ENCODE assay signal across 20 cellular contexts in the genomic region with DNA sequence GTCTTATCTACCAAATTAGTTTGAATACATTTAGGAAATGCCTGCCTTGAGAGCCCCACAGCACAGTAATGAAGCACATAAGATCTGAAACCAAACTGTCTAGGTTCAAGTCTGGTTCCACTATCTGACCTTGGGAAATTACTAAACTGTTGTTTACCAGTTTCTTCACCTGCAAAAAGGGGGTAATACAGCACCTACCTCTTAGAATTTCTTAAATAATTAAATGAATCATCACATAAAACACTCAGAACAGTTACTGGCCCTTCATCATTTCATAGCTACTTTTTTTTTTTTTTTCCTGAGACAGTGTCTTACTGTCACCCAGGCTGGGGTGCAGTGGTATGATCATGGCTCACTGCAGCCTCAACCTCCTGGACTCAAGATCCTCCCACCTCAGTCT. TPM values are rescaled to one million over a fixed set of nuclear protein-coding genes. Genes with fewer than 3 reads are reported as not detected.
DNase-seq lines count a peak whose midpoint lies in the region; ATAC-seq, FAIRE-seq and TF ChIP-seq lines count a peak whose summit lies in the region.
"Had no signal": no experiment of that assay in that cellular context is flagged by ENCODE, and none has a peak within 500 bp of the region (broad histone marks: within the 10 kb centered on the region; RNA-seq: fewer than 3 reads in every experiment).

No MANE protein-coding gene starts in this region.

- H3K27me3 ChIP-seq in PC-3 (ENCODE audit: low read length) = no peaks in the 10 kb centered on the region

- peaks cover 24% of the 10 kb centered on the region for H3K36me3 Mint-ChIP-seq in activated T-cell treated with anti-CD3 and anti-CD28 coated beads, Interleukin-2, amount 50 U/mL, for 4 hours (ENCODE audit: insufficient read depth)

- no peaks in the 10 kb centered on the region for H3K27me3 Mint-ChIP-seq in activated T-cell treated with anti-CD3 and anti-CD28 coated beads, Interleukin-2, amount 50 U/mL, for 4 hours (ENCODE audit: low read depth)
- H3K27me3 Mint-ChIP-seq: CD4-positive, alpha-beta memory T cell had no signal

- H3K36me3 ChIP-seq in PC-3 (ENCODE audit: low read depth, low read length) = 0 out of 2 replicates have a peak, but pooled peaks cover 12% of the 10 kb centered on the region

- H4K20me1 ChIP-seq in PC-3 (ENCODE audit: low read length) = peaks cover 9% of the 10 kb centered on the region; the same call in 1 of the 2 replicates

- no peak for TF ChIP-seq CTCF in PC-3 (conservative IDR thresholded peaks at IDR 0.05; ENCODE audit: low read depth, low read length)

- no peak for DNase-seq in activated T-cell treated with anti-CD3 and anti-CD28 coated beads, Interleukin-2, amount 50 U/mL, for 4 hours
- DNase-seq in activated T-cell treated with anti-CD3 and anti-CD28 coated beads, Interleukin-2, amount 50 U/mL, for 48 hours = no peak
- DNase-seq in GM19239 (ENCODE audit: insufficient read length, low spot score) = no peak
- DNase-seq in PC-3 = no peak
- no peak for DNase-seq in stimulated activated naive CD8-positive, alpha-beta T cell treated with anti-CD3 and anti-CD28 coated beads, Interleukin-15, Interleukin-2, amounts not matched to agents 100 U/mL and 50 U/mL, for 24 hours
- DNase-seq in NCI-H446 (lab: John Stamatoyannopoulos, UW) = no peak
- no peak for DNase-seq in NCI-H2171 treated with DMSO at 0.1 percent for 48 hours (lab: John Stamatoyannopoulos, UW)
- DNase-seq: CD4-positive, alpha-beta memory T cell; DND-41; GDM1; HFFc6; MM.1S; NCI-H1105; NCI-H1694 treated with DMSO at 0.1 percent for 48 hours; NCI-H446 treated with DMSO at 0.1 percent for 48 hours; NCI-H82; SIG-M5 had no signal

- no peaks in the 10 kb centered on the region for H3K9me3 Mint-ChIP-seq in activated T-cell treated with anti-CD3 and anti-CD28 coated beads, Interleukin-2, amount 50 U/mL, for 4 hours
- H3K9me3 Mint-ChIP-seq: CD4-positive, alpha-beta memory T cell; HFFc6 had no signal

- H3F3A ChIP-seq in PC-3 (ENCODE audit: low read length, unreplicated experiment) = no peaks in the 10 kb centered on the region

- peak; percentile 84 for FAIRE-seq in GM19239 (lab: Jason Lieb, UNC)
- FAIRE-seq: D721Med, RCC 7860 had no signal

- H3K27ac ChIP-seq in PC-3 (ENCODE audit: low read length) = no peak overlapping the region

- H3K79me2 ChIP-seq in PC-3 (ENCODE audit: low read length) = peaks cover 37% of the 10 kb centered on the region

- BruUV-seq in PC-3 (replicated peaks; lab: Mats Ljungman, UMichigan) = no TSS peak

- CTCF ChIA-PET in PC-3 (lab: Charles Lee) = no interaction called here

- H3K4me3 Mint-ChIP-seq in activated T-cell treated with anti-CD3 and anti-CD28 coated beads, Interleukin-2, amount 50 U/mL, for 4 hours = no peak overlapping the region
- H3K4me3 Mint-ChIP-seq: CD4-positive, alpha-beta memory T cell; HFFc6 had no signal

- no peaks in the 10 kb centered on the region for H3K9me2 ChIP-seq in PC-3 (replicated peaks; ENCODE audit: low read length)

- peaks cover 10% of the 10 kb centered on the region for H3K4me1 ChIP-seq in PC-3 (ENCODE audit: insufficient read depth, low read length)

- H3K9ac ChIP-seq in PC-3 (ENCODE audit: low read length) = no peak overlapping the region

- H3K9me3 ChIP-seq in PC-3 (ENCODE audit: low read length) = no peaks in the 10 kb centered on the region

- no peak overlapping the region for H3K4me3 ChIP-seq in PC-3 (ENCODE audit: low read length)

- ATAC-seq in activated T-cell treated with anti-CD3 and anti-CD28 coated beads, Interleukin-2, amount 50 U/mL, for 4 hours = peak; percentile 48 to 58
- ATAC-seq in PC-3 (peak; percentile 46; the same call in 1 of the 2 replicates), HG02885 (IDR thresholded peaks at IDR 0.05; ENCODE audit: poor library complexity, unreplicated experiment) (no peak)
- peak; percentile 52 for ATAC-seq in stimulated activated naive CD8-positive, alpha-beta T cell treated with anti-CD3 and anti-CD28 coated beads, Interleukin-15, Interleukin-2, amounts not matched to agents 100 U/mL and 50 U/mL, for 24 hours

- no peak overlapping the region for H3K4me2 ChIP-seq in PC-3 (ENCODE audit: low read length)

- POLR2A ChIA-PET in PC-3 (lab: Charles Lee; ENCODE audit: unreplicated experiment) = interaction anchor here (0.6 kb wide), 1 partner anchor 162 kb away, joined by 5 read pairs; no protein-coding TSS in a partner anchor

- H2AFZ ChIP-seq in PC-3 (ENCODE audit: low read length) = no peak overlapping the region

- intact Hi-C loops in PC-3 (cut with micrococcal nuclease) = no loop called here

- peaks cover 18% of the 10 kb centered on the region for H3K4me1 Mint-ChIP-seq in activated T-cell treated with anti-CD3 and anti-CD28 coated beads, Interleukin-2, amount 50 U/mL, for 4 hours (ENCODE audit: low read depth)

RNA-seq across cellular contexts. Expression of a gene that starts 59.6 kb away (rescaled TPM):
- total RNA-seq in activated T-cell treated with anti-CD3 and anti-CD28 coated beads, Interleukin-2, amount 50 U/mL, for 4 hours = 10 to 100 TPM; 48.0 to 60.7 (median 51.1) TPM
- 24.2 and 28.7 TPM in 2 replicates for total RNA-seq in PC-3 (2014; rRNA removed)
